Comparison of ENCODE assay signal across 10 cellular contexts in the genomic region with DNA sequence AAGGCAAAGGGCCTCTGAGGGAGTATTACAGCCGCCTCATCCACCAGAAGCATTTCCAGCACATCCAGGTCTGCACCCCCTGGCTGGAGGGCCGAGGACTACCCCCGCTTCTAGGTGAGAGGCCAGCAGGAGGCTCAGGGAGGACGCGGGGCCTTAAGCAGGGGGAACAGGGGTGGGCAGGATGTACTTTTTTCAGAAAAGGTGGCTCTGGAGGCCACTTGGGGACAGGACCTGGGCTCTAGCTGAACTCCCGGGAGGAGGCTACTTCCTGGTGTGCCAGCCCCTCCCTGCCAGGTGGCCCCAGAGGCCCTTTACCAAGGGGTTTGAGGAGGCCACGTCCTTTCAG. TPM values are rescaled to one million over a fixed set of nuclear protein-coding genes. Genes with fewer than 3 reads are reported as not detected.
DNase-seq lines count a peak whose midpoint lies in the region; ATAC-seq, FAIRE-seq and TF ChIP-seq lines count a peak whose summit lies in the region.
"Not testable (repeated sequence)": the region's sequence is repeated elsewhere in the genome, so short reads cannot be mapped to it uniquely, and the experiment has no call there.
"Had no signal": no experiment of that assay in that cellular context is flagged by ENCODE, and none has a peak within 500 bp of the region (broad histone marks: within the 10 kb centered on the region; RNA-seq: fewer than 3 reads in every experiment).

No MANE protein-coding gene starts in this region.

- intact Hi-C loops in K562 (cut with micrococcal nuclease); esophagus squamous epithelium (cut with DNase I); naive thymus-derived CD4-positive, alpha-beta T cell (cut with micrococcal nuclease): not testable (repeated sequence)

- not testable (repeated sequence) for H3K79me2 ChIP-seq in ACC112 (ENCODE audit: control insufficient read depth, insufficient read depth, low read length, unreplicated experiment); K562 (ENCODE audit: control insufficient read depth, insufficient read depth, low read length)

- H4K20me1 ChIP-seq in K562 (replicated peaks; ENCODE audit: control insufficient read depth, insufficient read depth, low read length), result not testable (repeated sequence)

- H3K4me1 Mint-ChIP-seq in activated CD8-positive, alpha-beta T cell treated with anti-CD3 and anti-CD28 coated beads, Interleukin-2, amount 10 ng/mL, durations not matched to agents 7 days and 5 days (ENCODE audit: low read depth); stimulated activated naive CD8-positive, alpha-beta T cell treated with anti-CD3 and anti-CD28 coated beads, Interleukin-15, Interleukin-2, amounts not matched to agents 100 ng/mL and 50 ng/mL, for 24 hours (ENCODE audit: low read depth): not testable (repeated sequence)
- H3K4me1 Mint-ChIP-seq in naive thymus-derived CD4-positive, alpha-beta T cell, result peaks cover 2 to 20% (median 6%) of the 10 kb centered on the region in 7 donors

- not testable (repeated sequence) for TF ChIP-seq POLR2A in K562 (conservative IDR thresholded peaks at IDR 0.05); esophagus squamous epithelium (IDR thresholded peaks at IDR 0.05)

- not testable (repeated sequence) for H3K27me3 Mint-ChIP-seq in activated CD8-positive, alpha-beta T cell treated with anti-CD3 and anti-CD28 coated beads, Interleukin-2, amount 10 ng/mL, durations not matched to agents 7 days and 5 days (ENCODE audit: low read depth); naive thymus-derived CD4-positive, alpha-beta T cell; stimulated activated naive CD8-positive, alpha-beta T cell treated with anti-CD3 and anti-CD28 coated beads, Interleukin-15, Interleukin-2, amounts not matched to agents 100 ng/mL and 50 ng/mL, for 24 hours

- WGBS in K562 (ENCODE audit: insufficient coverage, low coverage, missing lambda C conversion rate), result 16% methylated on average over 6 of the region's 7 CpGs
- WGBS in esophagus squamous epithelium, 2 donors, result 6 to 60% methylated on average over 1 to 2 of the region's 7 CpGs

- not testable (repeated sequence) for TF ChIP-seq CTCF in K562 (IDR thresholded peaks at IDR 0.05 in 2 of 3, conservative IDR thresholded peaks at IDR 0.05 in 1 of 3; ENCODE audit: insufficient read depth in 2 of 3, low read depth in 1 of 3, low read length in 3 of 3); esophagus squamous epithelium (IDR thresholded peaks at IDR 0.05)

- CTCF ChIA-PET in activated CD8-positive, alpha-beta T cell treated with anti-CD3 and anti-CD28 coated beads, Interleukin-2, amount 10 ng/mL, durations not matched to agents 7 days and 5 days (lab: Charles Lee), result interaction anchor here (1.7 kb wide), 1 partner anchor 10 kb away, joined by 6 read pairs; no protein-coding TSS in a partner anchor
- CTCF ChIA-PET in K562 (lab: Yijun Ruan, JAX; ENCODE audit: low intra/inter-chr PET ratio); naive thymus-derived CD4-positive, alpha-beta T cell (lab: Charles Lee): not testable (repeated sequence)

- peak overlapping the region; percentile 34 for H3K4me3 Mint-ChIP-seq in activated CD8-positive, alpha-beta T cell treated with anti-CD3 and anti-CD28 coated beads, Interleukin-2, amount 10 ng/mL, durations not matched to agents 7 days and 5 days
- peak overlapping the region in 7 of 10 donors; percentile 47 to 84 (median 67) for H3K4me3 Mint-ChIP-seq in naive thymus-derived CD4-positive, alpha-beta T cell
- peak overlapping the region; percentile 20 for H3K4me3 Mint-ChIP-seq in stimulated activated naive CD8-positive, alpha-beta T cell treated with anti-CD3 and anti-CD28 coated beads, Interleukin-15, Interleukin-2, amounts not matched to agents 100 ng/mL and 50 ng/mL, for 24 hours

- POLR2A ChIA-PET in activated CD8-positive, alpha-beta T cell treated with anti-CD3 and anti-CD28 coated beads, Interleukin-2, amount 10 ng/mL, durations not matched to agents 7 days and 5 days (lab: Charles Lee); K562 (lab: Yijun Ruan, JAX); naive thymus-derived CD4-positive, alpha-beta T cell (lab: Charles Lee): not testable (repeated sequence)

- peak overlapping the region; percentile 62 for H3K4me2 ChIP-seq in K562 (ENCODE audit: insufficient read depth, low read length)

- ATAC-seq in activated CD8-positive, alpha-beta T cell treated with anti-CD3 and anti-CD28 coated beads, Interleukin-2, amount 10 ng/mL, durations not matched to agents 7 days and 5 days; K562; naive thymus-derived CD4-positive, alpha-beta T cell: not testable (repeated sequence)

- H3K9ac ChIP-seq in ES-I3 (ENCODE audit: low read depth, low read length) (peak overlapping the region; percentile 83; the same call in 1 of the 2 replicates), NT2/D1 (ENCODE audit: insufficient read length, low read depth) (peak overlapping the region; percentile 72), K562 (ENCODE audit: insufficient read depth in 1 of 2, low read depth in 2 of 2, low read length in 2 of 2) (peak overlapping the region; percentile 56 to 85)

- not testable (repeated sequence) for H3K4me1 ChIP-seq in ACC112 (ENCODE audit: control insufficient read depth, insufficient read depth, low read length, unreplicated experiment); ES-I3 (ENCODE audit: insufficient read depth, low read length); esophagus squamous epithelium; naive thymus-derived CD4-positive, alpha-beta T cell (ENCODE audit: control insufficient read depth in 2 of 2, insufficient read depth in 2 of 2, low read length in 2 of 2)
- H3K4me1 ChIP-seq in NT2/D1 (ENCODE audit: insufficient read depth, insufficient read length), result peaks cover 12% of the 10 kb centered on the region
- H3K4me1 ChIP-seq in K562 (replicated peaks in 1 of 2; ENCODE audit: control insufficient read depth in 2 of 2, insufficient read depth in 2 of 2, low read length in 2 of 2), result peaks cover 2 to 13% of the 10 kb centered on the region in 2 experiments; a peak in 2 of 5 replicates

- H3K27me3 ChIP-seq in ACC112 (ENCODE audit: insufficient read depth, low read length); NT2/D1 (ENCODE audit: insufficient read depth, insufficient read length); K562 (ENCODE audit: control insufficient read depth in 2 of 2, insufficient read depth in 2 of 2, low read length in 2 of 2); esophagus squamous epithelium; naive thymus-derived CD4-positive, alpha-beta T cell (ENCODE audit: control insufficient read depth in 2 of 2, insufficient read depth in 2 of 2, low read length in 2 of 2): not testable (repeated sequence)

- not testable (repeated sequence) for H3K27ac Mint-ChIP-seq in activated CD8-positive, alpha-beta T cell treated with anti-CD3 and anti-CD28 coated beads, Interleukin-2, amount 10 ng/mL, durations not matched to agents 7 days and 5 days; stimulated activated naive CD8-positive, alpha-beta T cell treated with anti-CD3 and anti-CD28 coated beads, Interleukin-15, Interleukin-2, amounts not matched to agents 100 ng/mL and 50 ng/mL, for 24 hours
- peak overlapping the region in 2 of 9 donors; percentile 55 to 69 for H3K27ac Mint-ChIP-seq in naive thymus-derived CD4-positive, alpha-beta T cell

- TF ChIP-seq EP300 in K562 (IDR thresholded peaks at IDR 0.05; ENCODE audit: low read length), result not testable (repeated sequence)

- BruUV-seq in K562 (replicated peaks; lab: Mats Ljungman, UMichigan), result TSS peak; percentile 56

- peak overlapping the region; percentile 63 for H3K4me3 ChIP-seq in ACC112 (ENCODE audit: low read depth, low read length)
- peak overlapping the region; percentile 61 for H3K4me3 ChIP-seq in NT2/D1 (ENCODE audit: insufficient read length, low read depth)
- H3K4me3 ChIP-seq in K562, result peak overlapping the region; percentile 40
- peak overlapping the region; percentile 27 to 50 (median 40) for H3K4me3 ChIP-seq in esophagus squamous epithelium
- not testable (repeated sequence) for H3K4me3 ChIP-seq in naive thymus-derived CD4-positive, alpha-beta T cell (ENCODE audit: low read length)

- not testable (repeated sequence) for H3K27ac ChIP-seq in ACC112 (ENCODE audit: low read depth, low read length); K562 (ENCODE audit: extremely low read depth, low read depth, low read length); naive thymus-derived CD4-positive, alpha-beta T cell (ENCODE audit: low read depth, low read length)
- H3K27ac ChIP-seq in esophagus squamous epithelium, result peak overlapping the region in 2 of 4 donors; percentile 5 to 41

- not testable (repeated sequence) for H3K9me1 ChIP-seq in K562 (ENCODE audit: control insufficient read depth, insufficient read depth, low read length)

- not testable (repeated sequence) for H3K9me3 ChIP-seq in ES-I3 (ENCODE audit: control insufficient read depth, insufficient read depth, low read length); NT2/D1 (ENCODE audit: insufficient read depth, low read length); K562 (replicated peaks; ENCODE audit: control insufficient read depth, insufficient read depth, low read depth, low read length); esophagus squamous epithelium; naive thymus-derived CD4-positive, alpha-beta T cell (ENCODE audit: control insufficient read depth in 2 of 3, low read length in 3 of 3)

- H2AFZ ChIP-seq in ACC112 (ENCODE audit: low read length, unreplicated experiment), result not testable (repeated sequence)
- peak overlapping the region; percentile 91 for H2AFZ ChIP-seq in K562 (ENCODE audit: low read depth, low read length)

- not testable (repeated sequence) for H3K36me3 Mint-ChIP-seq in activated CD8-positive, alpha-beta T cell treated with anti-CD3 and anti-CD28 coated beads, Interleukin-2, amount 10 ng/mL, durations not matched to agents 7 days and 5 days (ENCODE audit: low read depth); naive thymus-derived CD4-positive, alpha-beta T cell; stimulated activated naive CD8-positive, alpha-beta T cell treated with anti-CD3 and anti-CD28 coated beads, Interleukin-15, Interleukin-2, amounts not matched to agents 100 ng/mL and 50 ng/mL, for 24 hours (ENCODE audit: low read depth)

- not testable (repeated sequence) for H3K36me3 ChIP-seq in ACC112 (ENCODE audit: insufficient read depth, low read length); ES-I3 (ENCODE audit: insufficient read depth, low read length); K562 (ENCODE audit: control insufficient read depth, insufficient read depth, low read length); esophagus squamous epithelium; naive thymus-derived CD4-positive, alpha-beta T cell (ENCODE audit: control insufficient read depth in 2 of 3, insufficient read depth in 3 of 3, low read length in 3 of 3)
- peaks cover 31% of the 10 kb centered on the region for H3K36me3 ChIP-seq in NT2/D1 (ENCODE audit: insufficient read depth, insufficient read length, low read length)

- H3K9me3 Mint-ChIP-seq in activated CD8-positive, alpha-beta T cell treated with anti-CD3 and anti-CD28 coated beads, Interleukin-2, amount 10 ng/mL, durations not matched to agents 7 days and 5 days (ENCODE audit: insufficient read depth); naive thymus-derived CD4-positive, alpha-beta T cell; stimulated activated naive CD8-positive, alpha-beta T cell treated with anti-CD3 and anti-CD28 coated beads, Interleukin-15, Interleukin-2, amounts not matched to agents 100 ng/mL and 50 ng/mL, for 24 hours: not testable (repeated sequence)

- in situ Hi-C loops in K562 (cut with MboI), result loop anchor here (5.0 kb wide), 1 partner anchor 125 kb away; no protein-coding TSS in a partner anchor

- TF ChIP-seq RAD21 in K562 (CRISPR knock-in tag; conservative IDR thresholded peaks at IDR 0.05 in 1 of 2, IDR thresholded peaks at IDR 0.05 in 1 of 2), result not testable (repeated sequence)

- FAIRE-seq in K562 (lab: Jason Lieb, UNC), result not testable (repeated sequence)

- not testable (repeated sequence) for DNase-seq in NT2/D1 (ENCODE audit: low read depth, low spot score); activated CD8-positive, alpha-beta T cell treated with anti-CD3 and anti-CD28 coated beads, Interleukin-2, amount 10 ng/mL, durations not matched to agents 7 days and 5 days; K562 (ENCODE audit: extremely low read depth in 1 of 4, low spot score in 3 of 4); esophagus squamous epithelium (lab: John Stamatoyannopoulos, UW)
- peak in 2 of 9 donors; percentile 9 for DNase-seq in naive thymus-derived CD4-positive, alpha-beta T cell

RNA-seq across cellular contexts. Expression of a gene that starts 0.3 kb away (rescaled TPM):
- total RNA-seq in activated CD8-positive, alpha-beta T cell treated with anti-CD3 and anti-CD28 coated beads, Interleukin-2, amount 10 ng/mL, durations not matched to agents 7 days and 5 days, result under 1 TPM in 1 of 2 experiments, not detected in 1; 0.10 TPM
- not detected in 2 replicates for total RNA-seq in K562 (2011; cell fraction: chromatin; rRNA removed; ENCODE audit: low replicate concordance)
- total RNA-seq in K562 (2011; cell fraction: nucleolus; rRNA removed), result not detected in 2 replicates
- not detected in 2 replicates for total RNA-seq in K562 (2011; cell fraction: nucleoplasm; rRNA removed)
- total RNA-seq in K562 (2014; rRNA removed), result 0.04 TPM in 1 of 2 replicates, not detected in the other
- not detected in 2 replicates for total RNA-seq in K562 (2014; rRNA removed; fragmentation: Illumina TruSeq; extraction: Trizol)
- 0.04 TPM in 1 of 2 replicates, not detected in the other for total RNA-seq in K562 (2015; rRNA removed; fragmentation: Illumina TruSeq; extraction: Trizol)
- 0.16 TPM in 1 of 2 replicates, not detected in the other for total RNA-seq in K562 (2021)
- 0.03 and 0.11 TPM in 2 replicates for polyA plus RNA-seq in K562 (2011; rRNA removed)
- 0.04 and 0.07 TPM in 2 replicates for polyA plus RNA-seq in K562 (2011; cell fraction: cytosol; rRNA removed)
- polyA plus RNA-seq in K562 (2011; cell fraction: nucleus; rRNA removed), result 0.10 TPM in 1 of 2 replicates, not detected in the other
- polyA plus RNA-seq in K562 (2012), result 0.12 and 0.19 TPM in 2 replicates
- 0.07 and 0.25 TPM in 2 replicates for polyA plus RNA-seq in K562 (2014; fragmentation: Illumina TruSeq; extraction: Trizol)
- polyA plus RNA-seq in K562 (2014; fragmentation: Nextera tagmentation; extraction: Ambion mirVana), result under 1 TPM in 1 of 2 experiments, not detected in 1; 0.01 TPM
- polyA plus RNA-seq in K562 (2014; rRNA removed), result 0.32 TPM in 1 of 2 replicates, not detected in the other
- polyA minus RNA-seq in K562 (2011; rRNA and poly(A)+ RNA removed), result 0.06 TPM in 1 of 2 replicates, not detected in the other
- not detected in 2 replicates for polyA minus RNA-seq in K562 (2011; cell fraction: cytosol; rRNA and poly(A)+ RNA removed)
- not detected in 2 replicates for polyA minus RNA-seq in K562 (2011; cell fraction: nucleus; rRNA and poly(A)+ RNA removed)
- total RNA-seq in esophagus squamous epithelium, result under 1 TPM in 2 of 4 donors, not detected in 2; 0.18 to 0.64 TPM
- under 1 TPM in 3 of 5 experiments, not detected in 2; 0.15 to 0.59 (median 0.37) TPM for total RNA-seq in naive thymus-derived CD4-positive, alpha-beta T cell
- not detected for polyA plus RNA-seq in naive thymus-derived CD4-positive, alpha-beta T cell
- total RNA-seq: G401; T-helper 1 cell treated with Interleukin-12 subunit alpha and Interleukin-12 subunit beta and Interleukin-4 antibody, amounts not matched to agents 30 ng/mL and 1 ng/mL, for 36 hours had no signal
